Comparison of ENCODE assay signal across 15 cellular contexts in the genomic region with DNA sequence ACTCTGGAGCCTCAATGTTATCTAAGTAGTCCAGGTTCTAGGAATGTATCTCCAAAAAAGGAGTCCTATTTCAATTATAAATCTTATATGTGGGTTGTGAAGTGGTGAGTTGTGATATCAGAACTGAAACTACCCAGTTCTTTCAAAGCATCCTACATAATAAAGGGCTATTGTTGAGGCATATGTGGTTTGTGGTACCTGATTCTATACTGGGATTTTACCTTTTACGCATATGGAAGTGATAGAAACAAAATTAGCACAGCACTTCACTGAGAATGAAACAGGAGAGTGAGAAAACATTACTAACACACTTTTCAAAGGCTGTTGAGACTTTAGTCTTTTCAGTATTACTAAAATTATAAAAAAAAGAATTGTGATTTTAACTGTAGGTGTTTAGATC.
DNase-seq lines count a peak whose midpoint lies in the region; ATAC-seq and TF ChIP-seq lines count a peak whose summit lies in the region.
"Had no signal": no experiment of that assay in that cellular context is flagged by ENCODE, and none has a peak within 500 bp of the region (broad histone marks: within the 10 kb centered on the region; RNA-seq: fewer than 3 reads in every experiment).

No MANE protein-coding gene starts in this region.

- POLR2A ChIA-PET in RWPE1 (lab: Yijun Ruan, JAX; ENCODE audit: low non-redundant PET): no interaction called here

- H3K4ac ChIP-seq in mesendoderm (ENCODE audit: low read depth, low read length): no peak overlapping the region

- ATAC-seq in GM18498 (IDR thresholded peaks at IDR 0.05; ENCODE audit: unreplicated experiment) (peak; percentile 97), GM19395 (IDR thresholded peaks at IDR 0.05; ENCODE audit: unreplicated experiment) (peak; percentile 99), HG02759 (IDR thresholded peaks at IDR 0.05; ENCODE audit: unreplicated experiment) (peak; percentile 98), HG03432 (IDR thresholded peaks at IDR 0.05; ENCODE audit: unreplicated experiment) (peak; percentile 100)
- ATAC-seq: foreskin keratinocyte, left lobe of liver had no signal

- H3K79me1 ChIP-seq in mesendoderm (ENCODE audit: low read length): no peaks in the 10 kb centered on the region

- no peak overlapping the region for H3K9ac ChIP-seq in mesendoderm (ENCODE audit: low read length)

- no peak overlapping the region for H3K27ac ChIP-seq in RWPE1
- no peak overlapping the region for H3K27ac ChIP-seq in mesendoderm (ENCODE audit: low read depth, low read length)
- H3K27ac ChIP-seq: dorsolateral prefrontal cortex, foreskin keratinocyte had no signal

- no peaks in the 10 kb centered on the region for H3K27me3 ChIP-seq in mesendoderm (ENCODE audit: insufficient read depth, low read length, poor library complexity)
- H3K27me3 ChIP-seq: dorsolateral prefrontal cortex, foreskin keratinocyte had no signal

- H3K36me3 ChIP-seq in mesendoderm (ENCODE audit: control insufficient read depth, insufficient read depth, low read length): no peaks in the 10 kb centered on the region

- no peak overlapping the region for H3K23ac ChIP-seq in mesendoderm (ENCODE audit: low read length)

- H2BK5ac ChIP-seq in mesendoderm (ENCODE audit: low read length): no peak overlapping the region

- H3K4me3 ChIP-seq in mesendoderm (ENCODE audit: low read length): no peak overlapping the region
- H3K4me3 ChIP-seq: dorsolateral prefrontal cortex had no signal

- no peak for DNase-seq in RWPE1 (ENCODE audit: low spot score)
- no peak for DNase-seq in NCI-H146 treated with DMSO at 0.1 percent for 48 hours (lab: John Stamatoyannopoulos, UW; ENCODE audit: unreplicated experiment)
- no peak for DNase-seq in mesendoderm
- no peak for DNase-seq in stimulated activated CD4-positive, alpha-beta T cell treated with anti-CD3 and anti-CD28 coated beads, Interleukin-2, amount 100 ng/mL, for 24 hours
- DNase-seq: activated CD4-positive, alpha-beta T cell treated with anti-CD3 and anti-CD28 coated beads, Interleukin-2, amount 10 ng/mL, durations not matched to agents 24 days and 14 days; dorsolateral prefrontal cortex; NCI-H774; stimulated activated naive CD4-positive, alpha-beta T cell; SW 1271 had no signal

- no peak overlapping the region for H4K5ac ChIP-seq in mesendoderm (ENCODE audit: low read length)

- no CpG with 5 or more reads among the region's 1 CpG for WGBS in mesendoderm (ENCODE audit: extremely low coverage, insufficient coverage, low lambda C conversion rate)

- no peak overlapping the region for H2BK15ac ChIP-seq in mesendoderm (replicated peaks; ENCODE audit: low read depth)

- H3K4me2 ChIP-seq in mesendoderm (ENCODE audit: low read length): no peak overlapping the region

- H3K56ac ChIP-seq in mesendoderm (ENCODE audit: low read length): no peak overlapping the region

- no peaks in the 10 kb centered on the region for H3K4me1 ChIP-seq in mesendoderm (ENCODE audit: control insufficient read depth, low read depth, low read length)
- H3K4me1 ChIP-seq: foreskin keratinocyte had no signal

- H2AK5ac ChIP-seq in mesendoderm (ENCODE audit: low read length): no peak overlapping the region

- no peak overlapping the region for H2BK120ac ChIP-seq in mesendoderm (ENCODE audit: low read depth, low read length)

- H4K8ac ChIP-seq in mesendoderm (ENCODE audit: low read depth, low read length): no peak overlapping the region

- TF ChIP-seq CTCF in RWPE1 (conservative IDR thresholded peaks at IDR 0.05; ENCODE audit: low read depth): no peak

- H3K79me2 ChIP-seq in mesendoderm (ENCODE audit: control insufficient read depth, insufficient read depth, low read length): no peaks in the 10 kb centered on the region

- CTCF ChIA-PET in RWPE1 (lab: Yijun Ruan, JAX): no interaction called here

- H3K18ac ChIP-seq in mesendoderm (ENCODE audit: low read length): no peak overlapping the region
